Comparison of ENCODE assay signal across 24 cellular contexts in genomic region chr6:107624541-107624940, GRCh38.
DNase-seq lines count a peak whose midpoint lies in the region; ATAC-seq, FAIRE-seq and TF ChIP-seq lines count a peak whose summit lies in the region.
"Had no signal": no experiment of that assay in that cellular context is flagged by ENCODE, and none has a peak within 500 bp of the region (broad histone marks: within the 10 kb centered on the region; RNA-seq: fewer than 3 reads in every experiment).

No MANE protein-coding gene starts in this region.

- intact Hi-C loops in HCT116 (cut with micrococcal nuclease) = no loop called here
- intact Hi-C loops in PC-9 (cut with micrococcal nuclease; ENCODE audit: unreplicated experiment) = no loop called here
- intact Hi-C loops in activated CD4-positive, alpha-beta memory T cell treated with anti-CD3 and anti-CD28 coated beads for 36 hours (cut with micrococcal nuclease) = no loop called here

- FAIRE-seq in H1 (lab: Jason Lieb, UNC) = no peak
- FAIRE-seq: colon, frontal cortex, H54, small intestine had no signal

- no peak overlapping the region for H4K8ac ChIP-seq in H1 (ENCODE audit: extremely low read depth, insufficient read depth, low read length)
- H4K8ac ChIP-seq in trophoblast cell (ENCODE audit: low read depth, low read length) = no peak overlapping the region

- H3K4ac ChIP-seq in H1 (replicated peaks; ENCODE audit: insufficient read length, low read depth, low read length) (no peak overlapping the region), trophoblast cell (ENCODE audit: low read depth, low read length) (no peak overlapping the region)

- H3K36me3 ChIP-seq in HCT116 (ENCODE audit: control insufficient read depth in 1 of 2, insufficient read depth in 2 of 2, low read length in 2 of 2) (no peaks in the 10 kb centered on the region), PC-9 (ENCODE audit: low read depth) (no peaks in the 10 kb centered on the region), H1 (ENCODE audit: control insufficient read depth in 2 of 4, insufficient read depth in 4 of 4, low read length in 3 of 4) (no peaks in the 10 kb centered on the region), trophoblast cell (ENCODE audit: control insufficient read depth in 1 of 2, insufficient read depth in 2 of 2, low read length in 2 of 2) (no peaks in the 10 kb centered on the region)
- H3K36me3 ChIP-seq: prostate gland, SJSA1 had no signal

- 0 out of 2 replicates have a peak overlapping the region, but pooled peaks have one; percentile 49 for H2AK5ac ChIP-seq in H1 (ENCODE audit: low read depth, low read length)
- H2AK5ac ChIP-seq in trophoblast cell (ENCODE audit: low read length) = no peak overlapping the region

- H2BK12ac ChIP-seq in H1 (ENCODE audit: low read depth, low read length) = no peak overlapping the region
- no peak overlapping the region for H2BK12ac ChIP-seq in trophoblast cell (ENCODE audit: low read length)

- no peaks in the 10 kb centered on the region for H3K79me1 ChIP-seq in H1 (ENCODE audit: low read depth, low read length)
- H3K79me1 ChIP-seq in trophoblast cell (ENCODE audit: low read length) = no peaks in the 10 kb centered on the region

- no peak for TF ChIP-seq EP300 in H1 (IDR thresholded peaks at IDR 0.05; ENCODE audit: borderline replicate concordance in 1 of 2, low read depth in 2 of 2, low read length in 2 of 2)

- H3K14ac ChIP-seq in H1 (ENCODE audit: insufficient read length) = no peak overlapping the region
- no peak overlapping the region for H3K14ac ChIP-seq in trophoblast cell (ENCODE audit: low read length)

- BruUV-seq in HCT116 (replicated peaks; lab: Mats Ljungman, UMichigan) (no TSS peak), PC-9 (replicated peaks; lab: Mats Ljungman, UMichigan) (no TSS peak)

- H2BK15ac ChIP-seq in H1 (ENCODE audit: low read length) = no peak overlapping the region

- H3K23me2 ChIP-seq in H1 (ENCODE audit: low read depth, low read length) = no peaks in the 10 kb centered on the region

- no peaks in the 10 kb centered on the region for H3K27me3 Mint-ChIP-seq in nephron progenitor cell (ENCODE audit: low read depth, poor library complexity)
- H3K27me3 Mint-ChIP-seq in activated CD4-positive, alpha-beta memory T cell treated with anti-CD3 and anti-CD28 coated beads for 36 hours = no peaks in the 10 kb centered on the region
- H3K27me3 Mint-ChIP-seq: stimulated activated naive CD8-positive, alpha-beta T cell treated with anti-CD3 and anti-CD28 coated beads, Interleukin-15, amount 100 ng/mL, for 72 hours; type B pancreatic cell had no signal

- H2BK20ac ChIP-seq in H1 (ENCODE audit: low read length) = no peak overlapping the region

- peak; percentile 67 for ATAC-seq in HCT116
- ATAC-seq: left lobe of liver; stimulated activated naive CD8-positive, alpha-beta T cell treated with anti-CD3 and anti-CD28 coated beads, Interleukin-15, amount 100 ng/mL, for 72 hours had no signal

- H3K4me2 ChIP-seq in HCT116 (ENCODE audit: low read length) (peak overlapping the region; percentile 57), PC-9 (peak overlapping the region; percentile 67), H1 (ENCODE audit: insufficient read depth in 1 of 2, low read depth in 2 of 2, low read length in 2 of 2) (no peak overlapping the region), trophoblast cell (ENCODE audit: low read length) (no peak overlapping the region)

- H2AFZ ChIP-seq in HCT116 (ENCODE audit: low read depth, low read length, poor library complexity, severe bottlenecking) (no peak overlapping the region), PC-9 (no peak overlapping the region), H1 (ENCODE audit: low read length) (no peak overlapping the region), trophoblast cell (ENCODE audit: insufficient read depth, low read length, poor library complexity) (no peak overlapping the region)

- POLR2A ChIA-PET in HCT116 (lab: Charles Lee) (no interaction called here), PC-9 (lab: Charles Lee; ENCODE audit: unreplicated experiment) (interaction anchor here (0.5 to 0.8 kb wide), 2 partner anchors 18 to 52 kb away, joined by 3 to 9 read pairs; no protein-coding TSS in a partner anchor), H1 (lab: Charles Lee; ENCODE audit: partially characterized antibody) (no interaction called here)
- POLR2A ChIA-PET in activated CD4-positive, alpha-beta memory T cell treated with anti-CD3 and anti-CD28 coated beads for 36 hours (lab: Charles Lee) = no interaction called here

- CTCF ChIA-PET in HCT116 (lab: Charles Lee) = no interaction called here
- CTCF ChIA-PET in PC-9 (lab: Charles Lee) = no interaction called here
- CTCF ChIA-PET in H1 (lab: Charles Lee; ENCODE audit: partially characterized antibody) = no interaction called here
- CTCF ChIA-PET in activated CD4-positive, alpha-beta memory T cell treated with anti-CD3 and anti-CD28 coated beads for 36 hours (lab: Charles Lee) = no interaction called here

- H3K27me3 ChIP-seq in HCT116 (ENCODE audit: insufficient read depth, low read length) = no peaks in the 10 kb centered on the region
- no peaks in the 10 kb centered on the region for H3K27me3 ChIP-seq in PC-9 (ENCODE audit: insufficient read depth, low read depth)
- no peaks in the 10 kb centered on the region for H3K27me3 ChIP-seq in H1 (replicated peaks in 1 of 4; ENCODE audit: control insufficient read depth in 3 of 4, extremely low read depth in 1 of 4, insufficient read depth in 3 of 4, low read length in 3 of 4)
- H3K27me3 ChIP-seq in trophoblast cell (ENCODE audit: insufficient read depth, low read length) = no peaks in the 10 kb centered on the region
- H3K27me3 ChIP-seq: SJSA1 had no signal

- peaks cover 59% of the 10 kb centered on the region for H3K36me3 Mint-ChIP-seq in nephron progenitor cell (ENCODE audit: low read depth)
- no peaks in the 10 kb centered on the region for H3K36me3 Mint-ChIP-seq in activated CD4-positive, alpha-beta memory T cell treated with anti-CD3 and anti-CD28 coated beads for 36 hours
- H3K36me3 Mint-ChIP-seq: activated naive CD4-positive, alpha-beta T cell treated with anti-CD3 and anti-CD28 coated beads, Interleukin-2, amount 10 ng/mL, durations not matched to agents 7 days and 5 days; type B pancreatic cell had no signal

- H2BK120ac ChIP-seq in H1 (replicated peaks; ENCODE audit: low read depth, low read length) (no peak overlapping the region), trophoblast cell (ENCODE audit: insufficient read depth, low read length, poor library complexity) (no peak overlapping the region)

- H3K79me2 ChIP-seq in HCT116 (ENCODE audit: insufficient read depth, low read length) (no peaks in the 10 kb centered on the region), PC-9 (ENCODE audit: low read depth) (no peaks in the 10 kb centered on the region), H1 (ENCODE audit: control insufficient read depth in 1 of 2, insufficient read depth in 2 of 2, low read length in 2 of 2) (no peaks in the 10 kb centered on the region), trophoblast cell (ENCODE audit: control insufficient read depth, insufficient read depth, low read length, poor library complexity) (no peaks in the 10 kb centered on the region)

- no peak overlapping the region for H2BK5ac ChIP-seq in H1 (ENCODE audit: low read depth, low read length)
- H2BK5ac ChIP-seq in trophoblast cell (ENCODE audit: low read depth, low read length, poor library complexity) = no peak overlapping the region

- H4K20me1 ChIP-seq in HCT116 (ENCODE audit: insufficient read depth) (no peaks in the 10 kb centered on the region), PC-9 (ENCODE audit: insufficient read depth) (no peaks in the 10 kb centered on the region), H1 (replicated peaks in 1 of 2; ENCODE audit: control insufficient read depth in 1 of 2, insufficient read depth in 2 of 2, low read length in 2 of 2) (no peaks in the 10 kb centered on the region)

- H4K91ac ChIP-seq in H1 (replicated peaks; ENCODE audit: insufficient read length, low read length) (no peak overlapping the region), trophoblast cell (ENCODE audit: low read depth, low read length) (no peak overlapping the region)

- H3K9me3 Mint-ChIP-seq in nephron progenitor cell = no peaks in the 10 kb centered on the region
- no peaks in the 10 kb centered on the region for H3K9me3 Mint-ChIP-seq in activated CD4-positive, alpha-beta memory T cell treated with anti-CD3 and anti-CD28 coated beads for 36 hours
- H3K9me3 Mint-ChIP-seq: activated naive CD4-positive, alpha-beta T cell treated with anti-CD3 and anti-CD28 coated beads, Interleukin-2, amount 10 ng/mL, durations not matched to agents 7 days and 5 days; neural crest cell; stimulated activated naive CD8-positive, alpha-beta T cell treated with anti-CD3 and anti-CD28 coated beads, Interleukin-15, amount 100 ng/mL, for 72 hours; type B pancreatic cell had no signal

- TF ChIP-seq CTCF in HCT116 (IDR thresholded peaks at IDR 0.05 in 2 of 3, conservative IDR thresholded peaks at IDR 0.05 in 1 of 3; ENCODE audit: borderline replicate concordance in 1 of 3, insufficient read depth in 1 of 3, low read depth in 2 of 3, low read length in 2 of 3) (no peak), PC-9 (conservative IDR thresholded peaks at IDR 0.05) (no peak), H1 (IDR thresholded peaks at IDR 0.05; ENCODE audit: control extremely low read depth in 1 of 3, insufficient read depth in 1 of 3, low read depth in 1 of 3, low read length in 3 of 3) (no peak), nephron progenitor cell (IDR thresholded peaks at IDR 0.05) (no peak)

- H4K12ac ChIP-seq in trophoblast cell (ENCODE audit: low read depth, low read length) = no peak overlapping the region

- 100% methylated on average over 1 of the region's 1 CpG; no CpG with 5 or more reads in 1 of the 2 experiments for WGBS in H1 (ENCODE audit: extremely low coverage in 1 of 2, insufficient coverage in 1 of 2, insufficient read length in 1 of 2, insufficient replicate concordance in 2 of 2, low coverage in 1 of 2, low lambda C conversion rate in 2 of 2, missing lambda C conversion rate in 1 of 2), 2 experiments
- WGBS in trophoblast cell (ENCODE audit: extremely low coverage, insufficient coverage, insufficient read length) = no CpG with 5 or more reads among the region's 1 CpG

- H3K27ac Mint-ChIP-seq in nephron progenitor cell = no peak overlapping the region
- H3K27ac Mint-ChIP-seq in activated CD4-positive, alpha-beta memory T cell treated with anti-CD3 and anti-CD28 coated beads for 36 hours = no peak overlapping the region
- H3K27ac Mint-ChIP-seq: activated naive CD4-positive, alpha-beta T cell treated with anti-CD3 and anti-CD28 coated beads, Interleukin-2, amount 10 ng/mL, durations not matched to agents 7 days and 5 days; type B pancreatic cell had no signal

- DNase-seq in HCT116 (ENCODE audit: low read depth, low spot score) = no peak
- peak; percentile 27 to 92 for DNase-seq in PC-9
- no peak for DNase-seq in H1 (ENCODE audit: low read depth in 1 of 2, low spot score in 2 of 2)
- DNase-seq in trophoblast cell = peak; percentile 33 to 83
- DNase-seq in nephron progenitor cell = no peak
- no peak for DNase-seq in NCI-H2196 treated with DMSO at 0.1 percent for 48 hours (lab: John Stamatoyannopoulos, UW; ENCODE audit: unreplicated experiment)
- DNase-seq in activated CD4-positive, alpha-beta memory T cell treated with anti-CD3 and anti-CD28 coated beads for 36 hours = no peak
- DNase-seq: activated naive CD4-positive, alpha-beta T cell treated with anti-CD3 and anti-CD28 coated beads, Interleukin-2, amount 10 ng/mL, durations not matched to agents 7 days and 5 days; activated T-cell treated with anti-CD3 and anti-CD28 coated beads, Interleukin-2, amount 50 U/mL, for 48 hours; aorta; Caco-2; NCI-H1930; NCI-H510A; small intestine; stimulated activated CD4-positive, alpha-beta T cell treated with anti-CD3 and anti-CD28 coated beads, Interleukin-2, amount 100 ng/mL, for 48 hours; stimulated activated naive CD8-positive, alpha-beta T cell treated with anti-CD3 and anti-CD28 coated beads, Interleukin-15, amount 100 ng/mL, for 72 hours had no signal

- no peak overlapping the region for H3K9ac ChIP-seq in HCT116 (ENCODE audit: low read length)
- no peak overlapping the region for H3K9ac ChIP-seq in H1 (replicated peaks in 1 of 4; ENCODE audit: extremely low read depth in 1 of 4, low read depth in 3 of 4, low read length in 3 of 4)
- H3K9ac ChIP-seq in trophoblast cell (ENCODE audit: low read length) = no peak overlapping the region

- H3K9me2 ChIP-seq in HCT116 (ENCODE audit: insufficient read depth) = no peaks in the 10 kb centered on the region
- no peaks in the 10 kb centered on the region for H3K9me2 ChIP-seq in PC-9 (ENCODE audit: insufficient read depth)

- no peak for TF ChIP-seq RAD21 in HCT116 (IDR thresholded peaks at IDR 0.05; ENCODE audit: low read depth)
- no peak for TF ChIP-seq RAD21 in H1 (IDR thresholded peaks at IDR 0.05 in 1 of 2, conservative IDR thresholded peaks at IDR 0.05 in 1 of 2; ENCODE audit: low read depth in 2 of 2, low read length in 2 of 2)

- RAD21 ChIA-PET in HCT116 (lab: Charles Lee; ENCODE audit: low non-redundant PET in 1 of 2, low total read pairs in 2 of 2, uncharacterized antibody in 2 of 2, unreplicated experiment in 2 of 2) = no interaction called here

- H3K23ac ChIP-seq in H1 (ENCODE audit: insufficient read length) (no peak overlapping the region), trophoblast cell (ENCODE audit: low read length) (no peak overlapping the region)

- H3K4me3 Mint-ChIP-seq in nephron progenitor cell = no peak overlapping the region
- no peak overlapping the region for H3K4me3 Mint-ChIP-seq in activated CD4-positive, alpha-beta memory T cell treated with anti-CD3 and anti-CD28 coated beads for 36 hours
- H3K4me3 Mint-ChIP-seq: activated naive CD4-positive, alpha-beta T cell treated with anti-CD3 and anti-CD28 coated beads, Interleukin-2, amount 10 ng/mL, durations not matched to agents 7 days and 5 days; neural crest cell; stimulated activated naive CD8-positive, alpha-beta T cell treated with anti-CD3 and anti-CD28 coated beads, Interleukin-15, amount 100 ng/mL, for 72 hours; type B pancreatic cell had no signal

- peaks cover 14% of the 10 kb centered on the region; the same call in 1 of the 2 replicates for H3F3A ChIP-seq in PC-9 (ENCODE audit: insufficient read depth, low read depth)

- H3K27ac ChIP-seq in HCT116 (ENCODE audit: low read depth, low read length) = no peak overlapping the region
- H3K27ac ChIP-seq in PC-9 = peak overlapping the region; percentile 67
- no peak overlapping the region for H3K27ac ChIP-seq in H1 (ENCODE audit: low read depth, low read length)
- H3K27ac ChIP-seq in trophoblast cell (ENCODE audit: low read depth, low read length) = no peak overlapping the region
- H3K27ac ChIP-seq: prostate gland, SJSA1 had no signal

- no peak overlapping the region for H3K18ac ChIP-seq in H1 (ENCODE audit: extremely low read depth, low read length)
- no peak overlapping the region for H3K18ac ChIP-seq in trophoblast cell (ENCODE audit: low read length)

- H3K4me1 ChIP-seq in HCT116 (ENCODE audit: control insufficient read depth in 1 of 2, insufficient read depth in 2 of 2, low read length in 2 of 2) (peaks cover 5 to 13% of the 10 kb centered on the region in 2 experiments; a peak in 3 of 4 replicates), PC-9 (replicated peaks; ENCODE audit: insufficient read depth) (peaks cover 36% of the 10 kb centered on the region), H1 (replicated peaks in 1 of 4; ENCODE audit: control insufficient read depth in 3 of 4, insufficient read depth in 4 of 4, low read length in 3 of 4) (peaks cover 0 to 20% (median 2%) of the 10 kb centered on the region in 4 experiments; a peak in 4 of 7 replicates), trophoblast cell (ENCODE audit: control insufficient read depth in 1 of 2, insufficient read depth in 2 of 2, low read length in 2 of 2) (no peaks in the 10 kb centered on the region)
- H3K4me1 ChIP-seq: Caco-2, prostate gland, SJSA1 had no signal

- H3K4me3 ChIP-seq in HCT116 (replicated peaks in 1 of 2; ENCODE audit: low read depth in 1 of 2, low read length in 2 of 2) (no peak overlapping the region), PC-9 (peak overlapping the region; percentile 7; the same call in 1 of the 2 replicates), H1 (ENCODE audit: extremely low read depth in 1 of 4, insufficient read depth in 2 of 4, low read depth in 3 of 4, low read length in 4 of 4) (no peak overlapping the region), trophoblast cell (ENCODE audit: low read depth, low read length) (no peak overlapping the region)
- H3K4me3 ChIP-seq: prostate gland, SJSA1 had no signal

- no peak overlapping the region for H3K56ac ChIP-seq in H1 (replicated peaks; ENCODE audit: insufficient read length, low read depth, low read length)

- H3K9me3 ChIP-seq in HCT116 (ENCODE audit: control insufficient read depth in 1 of 2, insufficient read depth in 1 of 2, low read depth in 1 of 2, low read length in 2 of 2) (no peaks in the 10 kb centered on the region), PC-9 (ENCODE audit: insufficient read depth, low read depth) (no peaks in the 10 kb centered on the region), H1 (ENCODE audit: insufficient read depth in 2 of 2, low read depth in 1 of 2, low read length in 1 of 2) (no peaks in the 10 kb centered on the region), trophoblast cell (ENCODE audit: insufficient read depth, low read depth, low read length) (no peaks in the 10 kb centered on the region)
- H3K9me3 ChIP-seq: Caco-2, prostate gland, SJSA1 had no signal

- no peak for TF ChIP-seq POLR2A in HCT116 (IDR thresholded peaks at IDR 0.05; ENCODE audit: borderline replicate concordance, extremely low read depth, insufficient read depth, insufficient read length)
- no peak for TF ChIP-seq POLR2A in H1 (IDR thresholded peaks at IDR 0.05; ENCODE audit: control extremely low read depth in 1 of 2, low read depth in 2 of 2, low read length in 2 of 2)

- no peak overlapping the region for H4K5ac ChIP-seq in H1 (ENCODE audit: insufficient read length, low read depth, low read length)

- H3K4me1 Mint-ChIP-seq in nephron progenitor cell = peaks cover 77% of the 10 kb centered on the region
- H3K4me1 Mint-ChIP-seq in activated CD4-positive, alpha-beta memory T cell treated with anti-CD3 and anti-CD28 coated beads for 36 hours (ENCODE audit: low read depth) = no peaks in the 10 kb centered on the region

Comparison
In these comparisons a context has a peak if more than half of its experiments do, and no peak if none do; other contexts are left out.
1. DNase-seq: peak in PC-9 (2 of 2) and trophoblast cell (2 of 2); none in HCT116 (single experiment), H1 (0 of 2), nephron progenitor cell (single experiment), NCI-H2196 treated with DMSO at 0.1 percent for 48 hours (single experiment) and activated CD4-positive, alpha-beta memory T cell treated with anti-CD3 and anti-CD28 coated beads for 36 hours (single experiment).
2. H3K4me2 ChIP-seq: peak in HCT116 (single experiment) and PC-9 (single experiment); none in H1 (0 of 2) and trophoblast cell (single experiment).
3. Of the 16 proteins assayed by ChIP-seq in both H1 and HCT116: peak only in H1: none; only in HCT116: FOSL1; in both: none; in neither: 15.